8 cellular contexts compared by ENCODE assay signal in genomic region chr1:26145041-26145959, GRCh38. TPM values are rescaled to one million over a fixed set of nuclear protein-coding genes. Genes with fewer than 3 reads are reported as not detected.
A peak's percentile ranks its signal among the peaks of the same experiment; 100 is the strongest.
DNase-seq lines count a peak whose midpoint lies in the region; ATAC-seq, FAIRE-seq and TF ChIP-seq lines count a peak whose summit lies in the region.

No MANE protein-coding gene starts in this region.

- no peak for ATAC-seq in HG03342 (IDR thresholded peaks at IDR 0.05; ENCODE audit: unreplicated experiment)

- TF ChIP-seq CTCF in AG09309 (IDR thresholded peaks at IDR 0.05; ENCODE audit: control insufficient read depth, insufficient read depth, low read depth, low read length, missing control alignments): peak; percentile 81
- TF ChIP-seq CTCF in VCaP (conservative IDR thresholded peaks at IDR 0.05): peak; percentile 86

- in situ Hi-C loops in T47D (cut with HindIII; ENCODE audit: low pct_unique_long_range_greater_than_20kb, low sequenced_read_pairs): no loop called here

- peak; percentile 94 for FAIRE-seq in islet of Langerhans (lab: Jason Lieb, UNC)

- H3K27ac ChIP-seq in VCaP: no peak overlapping the region

- DNase-seq in AG09309 (ENCODE audit: low read depth): peak; percentile 52
- peak; percentile 66 for DNase-seq in H4 (ENCODE audit: low spot score)
- peak; percentile 89 for DNase-seq in NCI-H2196 (lab: John Stamatoyannopoulos, UW; ENCODE audit: unreplicated experiment)
- DNase-seq in T47D (ENCODE audit: low read depth in 1 of 2, low spot score in 1 of 2): peak; percentile 37 to 84
- peak; percentile 83 for DNase-seq in stimulated activated CD4-positive, alpha-beta T cell treated with anti-CD3 and anti-CD28 coated beads, Interleukin-15, amount 100 ng/mL, for 24 hours

- no peak overlapping the region for H3K4me3 ChIP-seq in AG09309 (ENCODE audit: control insufficient read depth, low read depth, low read length)

RNA-seq across cellular contexts. Expression of gene FAM110D, which starts 13.6 kb away (rescaled TPM):
- total RNA-seq in H4 (2014; rRNA removed; shearing (Covaris generic)): 0.04 and 0.12 TPM in 2 replicates

RNA-seq across cellular contexts. Expression of gene C1orf232, which starts 23.5 kb away (rescaled TPM):
- not detected in 2 replicates for total RNA-seq in H4 (2014; rRNA removed; shearing (Covaris generic))

RNA-seq across cellular contexts. Expression of gene ZNF593, which starts 24.4 kb away (rescaled TPM):
- total RNA-seq in H4 (2014; rRNA removed; shearing (Covaris generic)): 27.4 and 41.0 TPM in 2 replicates

RNA-seq across cellular contexts. Expression of gene ZNF593OS, which starts 26.3 kb away (rescaled TPM):
- not detected in 2 replicates for total RNA-seq in H4 (2014; rRNA removed; shearing (Covaris generic))

RNA-seq across cellular contexts. Expression of gene CNKSR1, which starts 32.0 kb away (rescaled TPM):
- not detected in 2 replicates for total RNA-seq in H4 (2014; rRNA removed; shearing (Covaris generic))
